ENCODE assay signal across 24 cellular contexts in genomic region chr17:80905586-80906230, GRCh38.
"Had no signal": no experiment of that assay in that cellular context is flagged by ENCODE, and none has a peak within 500 bp of the region (broad histone marks: within the 10 kb centered on the region; RNA-seq: fewer than 3 reads in every experiment).

No MANE protein-coding gene starts in this region.

- H3K36me3 ChIP-seq: neural progenitor cell, prostate gland had no signal

- H3K27me3 ChIP-seq: neural progenitor cell, pancreas, right lobe of liver, stomach, testis, thyroid gland, transverse colon, upper lobe of left lung, vagina had no signal

- H3K9me3 ChIP-seq: lower lobe of right lung, pancreas, prostate gland, right lobe of liver, stomach, testis, thyroid gland, transverse colon, upper lobe of left lung, vagina had no signal

- H3K4me2 ChIP-seq: neural progenitor cell, smooth muscle cell had no signal

- FAIRE-seq: islet of Langerhans, pancreas had no signal

- H3K4me3 ChIP-seq: lower lobe of right lung, neural progenitor cell, pancreas, prostate gland, right lobe of liver, smooth muscle cell, stomach, testis, thyroid gland, transverse colon, upper lobe of left lung, vagina had no signal

- H3K27ac ChIP-seq: lower lobe of right lung, neural progenitor cell, pancreas, prostate gland, right lobe of liver, stomach, testis, thyroid gland, transverse colon, upper lobe of left lung, vagina had no signal

- H3K4me1 ChIP-seq: lower lobe of right lung, pancreas, prostate gland, right lobe of liver, testis, thyroid gland had no signal

- H2AFZ ChIP-seq: neural progenitor cell had no signal

- H3K9ac ChIP-seq: neural progenitor cell had no signal

- DNase-seq: head of caudate nucleus; hypothalamus; immature natural killer cell; lower lobe of right lung; mammary epithelial cell; mesenchymal stem cell; right lobe of liver; stimulated activated CD4-positive, alpha-beta T cell treated with anti-CD3 and anti-CD28 coated beads, Interleukin-1b, Interleukin-23, amount 100 ng/mL, for 48 hours; stimulated activated CD4-positive, alpha-beta T cell treated with anti-CD3 and anti-CD28 coated beads, Interleukin-2, amount 100 ng/mL, for 48 hours; stimulated activated naive B cell treated with anti-CD40 and anti-IgM and Interleukin-4, amounts not matched to agents 10 μg/mL and 1 μg/mL and 100 μg/mL, for 72 hours; stimulated activated naive CD8-positive, alpha-beta T cell treated with anti-CD3 and anti-CD28 coated beads, Interleukin-15, Interleukin-2, amounts not matched to agents 100 U/mL and 50 U/mL, for 24 hours; stomach; testis; thyroid gland; transverse colon had no signal

- ATAC-seq: left lobe of liver; lower lobe of right lung; naive thymus-derived CD8-positive, alpha-beta T cell; pancreas; stimulated activated naive B cell treated with anti-CD40 and anti-IgM and Interleukin-4, amounts not matched to agents 10 μg/mL and 1 μg/mL and 100 μg/mL, for 72 hours; stimulated activated naive CD8-positive, alpha-beta T cell treated with anti-CD3 and anti-CD28 coated beads, Interleukin-15, Interleukin-2, amounts not matched to agents 100 U/mL and 50 U/mL, for 24 hours had no signal
